ENCODE assay signal across 8 cellular contexts in genomic region chr18:36130039-36130831, GRCh38. TPM values are rescaled to one million over a fixed set of nuclear protein-coding genes. Genes with fewer than 3 reads are reported as not detected.
DNase-seq lines count a peak whose midpoint lies in the region; ATAC-seq, FAIRE-seq and TF ChIP-seq lines count a peak whose summit lies in the region.

No MANE protein-coding gene starts in this region.

- H3K27me3 ChIP-seq in H7 (ENCODE audit: control insufficient read depth, insufficient read depth, low read length) (no peaks in the 10 kb centered on the region), MM.1S (replicated peaks; ENCODE audit: insufficient read depth, low read length) (no peaks in the 10 kb centered on the region)

- H3K9me3 Mint-ChIP-seq in dendritic cell treated with granulocyte-macrophage colony-stimulating factor and Interleukin-4, amounts not matched to agents 40 ng/mL and 50 ng/mL, for 4 days, result no peaks in the 10 kb centered on the region

- no peak for FAIRE-seq in GM12892 (lab: Jason Lieb, UNC)

- peak overlapping the region; percentile 98 for H3K27ac ChIP-seq in MM.1S (ENCODE audit: low read length)

- DNase-seq in H7 (peak; percentile 32), MM.1S (no peak), mucosa of descending colon (no peak), globus pallidus (ENCODE audit: low spot score) (no peak), UCSD-AML1 (lab: John Stamatoyannopoulos, UW; ENCODE audit: unreplicated experiment) (no peak), GM12892 (ENCODE audit: insufficient read length) (no peak)

- H3K36me3 Mint-ChIP-seq in dendritic cell treated with granulocyte-macrophage colony-stimulating factor and Interleukin-4, amounts not matched to agents 40 ng/mL and 50 ng/mL, for 4 days (ENCODE audit: low read depth), result peaks cover 41% of the 10 kb centered on the region

- peak overlapping the region; percentile 65 for H3K4me2 ChIP-seq in MM.1S (ENCODE audit: low read depth, low read length)

- no peak for TF ChIP-seq POLR2A in GM18505 (IDR thresholded peaks at IDR 0.05; ENCODE audit: borderline replicate concordance, extremely low read depth, insufficient read depth, insufficient read length)
- no peak for TF ChIP-seq POLR2A in GM12892 (IDR thresholded peaks at IDR 0.05; ENCODE audit: low read depth, low read length)

- 0 out of 2 replicates have a peak, but pooled peaks cover 3% of the 10 kb centered on the region for H3F3A ChIP-seq in MM.1S (ENCODE audit: insufficient read depth, low read length)

- TF ChIP-seq CTCF in MM.1S (IDR thresholded peaks at IDR 0.05; ENCODE audit: low read length), result no peak
- TF ChIP-seq CTCF in mucosa of descending colon (IDR thresholded peaks at IDR 0.05), result no peak

- peak overlapping the region; percentile 94 for H2AFZ ChIP-seq in MM.1S (ENCODE audit: low read length)

- H3K79me2 ChIP-seq in MM.1S (ENCODE audit: low read length), result peaks cover 65% of the 10 kb centered on the region

- peak; percentile 7 for ATAC-seq in GM18505 (IDR thresholded peaks at IDR 0.05; ENCODE audit: unreplicated experiment)
- peak; percentile 6 for ATAC-seq in mucosa of descending colon

- H3K4me1 ChIP-seq in MM.1S (ENCODE audit: low read length) (peaks cover 12% of the 10 kb centered on the region; the same call in 1 of the 2 replicates), mucosa of descending colon (ENCODE audit: low read depth) (peaks cover 16% of the 10 kb centered on the region)

- peak overlapping the region; percentile 96 for H3K9ac ChIP-seq in MM.1S (ENCODE audit: low read length)

- H3K4me3 ChIP-seq in H7 (ENCODE audit: insufficient read depth, low read depth, low read length), result peak overlapping the region; percentile 87
- peak overlapping the region; percentile 96 for H3K4me3 ChIP-seq in MM.1S (ENCODE audit: low read length)
- peak overlapping the region; percentile 52 for H3K4me3 ChIP-seq in mucosa of descending colon

- H3K4me1 Mint-ChIP-seq in dendritic cell treated with granulocyte-macrophage colony-stimulating factor and Interleukin-4, amounts not matched to agents 40 ng/mL and 50 ng/mL, for 4 days (ENCODE audit: low read depth), result peaks cover 40% of the 10 kb centered on the region

- no peaks in the 10 kb centered on the region; the same call in 1 of the 2 replicates for H4K20me1 ChIP-seq in MM.1S (ENCODE audit: insufficient read depth, low read length)

- H3K4me3 Mint-ChIP-seq in dendritic cell treated with granulocyte-macrophage colony-stimulating factor and Interleukin-4, amounts not matched to agents 40 ng/mL and 50 ng/mL, for 4 days, result peak overlapping the region; percentile 94

- H3K27me3 Mint-ChIP-seq in dendritic cell treated with granulocyte-macrophage colony-stimulating factor and Interleukin-4, amounts not matched to agents 40 ng/mL and 50 ng/mL, for 4 days, result no peaks in the 10 kb centered on the region

- peaks cover 1% of the 10 kb centered on the region for H3K36me3 ChIP-seq in H7 (replicated peaks; ENCODE audit: control insufficient read depth, insufficient read depth, low read length)
- no peaks in the 10 kb centered on the region for H3K36me3 ChIP-seq in MM.1S (replicated peaks; ENCODE audit: insufficient read depth, low read length)
- H3K36me3 ChIP-seq in mucosa of descending colon (ENCODE audit: low read depth), result no peaks in the 10 kb centered on the region

- no peaks in the 10 kb centered on the region for H3K9me2 ChIP-seq in MM.1S (replicated peaks; ENCODE audit: insufficient read depth, low read length)

- no peaks in the 10 kb centered on the region for H3K9me3 ChIP-seq in MM.1S (replicated peaks; ENCODE audit: insufficient read depth, low read length)
- H3K9me3 ChIP-seq in mucosa of descending colon, result no peaks in the 10 kb centered on the region

- peak overlapping the region; percentile 99 for H3K27ac Mint-ChIP-seq in dendritic cell treated with granulocyte-macrophage colony-stimulating factor and Interleukin-4, amounts not matched to agents 40 ng/mL and 50 ng/mL, for 4 days

- intact Hi-C loops in dendritic cell treated with granulocyte-macrophage colony-stimulating factor and Interleukin-4, amounts not matched to agents 40 ng/mL and 50 ng/mL, for 4 days (cut with micrococcal nuclease), result loop anchor here (10.0 kb wide), 1 partner anchor 115 kb away; no protein-coding TSS in a partner anchor
- intact Hi-C loops in mucosa of descending colon (cut with DNase I, micrococcal nuclease), result no loop called here

RNA-seq across cellular contexts. Expression of gene ELP2, which starts 0.5 kb away (rescaled TPM):
- 92.2 and 144 TPM in 2 replicates for total RNA-seq in H7 (2014; rRNA removed; shearing (Covaris generic))
- 10 to 100 TPM; 45.4 to 62.9 (median 55.4) TPM for total RNA-seq in mucosa of descending colon
- polyA plus RNA-seq in GM12892 (2012; ENCODE audit: missing spikeins), result 91.3 TPM

RNA-seq across cellular contexts. Expression of gene SLC39A6, which starts 1.1 kb away (rescaled TPM):
- total RNA-seq in H7 (2014; rRNA removed; shearing (Covaris generic)), result 36.2 and 36.7 TPM in 2 replicates
- total RNA-seq in mucosa of descending colon, result 10 to 100 TPM in 2 of 3 donors, 1 to 10 TPM in 1; 6.6 to 23.3 (median 10.3) TPM
- polyA plus RNA-seq in GM12892 (2012; ENCODE audit: missing spikeins), result 26.8 TPM

RNA-seq across cellular contexts. Expression of gene MOCOS, which starts 57.1 kb away (rescaled TPM):
- total RNA-seq in H7 (2014; rRNA removed; shearing (Covaris generic)), result 1.7 and 2.4 TPM in 2 replicates
- 1 to 10 TPM; 3.3 to 4.7 (median 4.4) TPM for total RNA-seq in mucosa of descending colon
- polyA plus RNA-seq in GM12892 (2012; ENCODE audit: missing spikeins), result 1.3 TPM
